ENCODE assay signal across 16 cellular contexts in the genomic region with DNA sequence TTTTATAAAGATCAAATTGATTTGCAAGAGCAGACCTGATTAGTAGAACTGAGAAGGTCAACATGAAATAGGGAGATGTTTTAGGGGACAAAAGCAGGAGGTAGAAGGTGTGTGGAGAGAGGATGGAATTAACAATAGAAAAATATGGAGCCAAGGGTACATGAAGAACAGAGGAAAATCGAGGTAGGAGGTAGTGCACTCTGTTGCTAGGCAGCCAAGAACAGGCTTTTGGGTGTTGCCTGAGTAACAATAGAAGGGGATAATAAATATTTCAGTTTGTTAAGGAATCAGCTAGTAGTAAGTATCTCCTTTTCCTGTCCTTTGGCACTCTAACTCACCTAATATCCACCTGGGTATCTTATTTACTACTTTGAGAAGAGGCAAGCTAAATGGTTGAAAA. TPM values are rescaled to one million over a fixed set of nuclear protein-coding genes. Genes with fewer than 3 reads are reported as not detected.
DNase-seq lines count a peak whose midpoint lies in the region; ATAC-seq and TF ChIP-seq lines count a peak whose summit lies in the region.
"Had no signal": no experiment of that assay in that cellular context is flagged by ENCODE, and none has a peak within 500 bp of the region (broad histone marks: within the 10 kb centered on the region; RNA-seq: fewer than 3 reads in every experiment).

No MANE protein-coding gene starts in this region.

- TF ChIP-seq CTCF in GM23338 (conservative IDR thresholded peaks at IDR 0.05; ENCODE audit: low read depth in 2 of 2) (no peak), parathyroid adenoma (IDR thresholded peaks at IDR 0.05) (no peak), Calu3 (IDR thresholded peaks at IDR 0.05; ENCODE audit: unreplicated experiment) (no peak)

- H3K36me3 Mint-ChIP-seq in activated naive CD8-positive, alpha-beta T cell treated with anti-CD3 and anti-CD28 coated beads, Interleukin-2, amount 10 ng/mL, durations not matched to agents 7 days and 5 days: no peaks in the 10 kb centered on the region
- H3K36me3 Mint-ChIP-seq in activated naive CD8-positive, alpha-beta T cell treated with anti-CD3 and anti-CD28 coated beads for 36 hours: no peaks in the 10 kb centered on the region
- H3K36me3 Mint-ChIP-seq in GM23338 (ENCODE audit: low read depth) (no peaks in the 10 kb centered on the region), Calu3 (ENCODE audit: insufficient read depth, unreplicated experiment) (no peaks in the 10 kb centered on the region)
- H3K36me3 Mint-ChIP-seq: CD4-positive, alpha-beta memory T cell had no signal

- no peaks in the 10 kb centered on the region for H3K36me3 ChIP-seq in GM23338 (ENCODE audit: insufficient read depth)
- no peaks in the 10 kb centered on the region for H3K36me3 ChIP-seq in parathyroid adenoma (ENCODE audit: control insufficient read depth, insufficient read depth, low read length)

- peaks cover 50% of the 10 kb centered on the region for H3K27me3 Mint-ChIP-seq in activated naive CD8-positive, alpha-beta T cell treated with anti-CD3 and anti-CD28 coated beads, Interleukin-2, amount 10 ng/mL, durations not matched to agents 7 days and 5 days
- peaks cover 32% of the 10 kb centered on the region for H3K27me3 Mint-ChIP-seq in activated naive CD8-positive, alpha-beta T cell treated with anti-CD3 and anti-CD28 coated beads for 36 hours
- H3K27me3 Mint-ChIP-seq in GM23338 (ENCODE audit: insufficient read depth, low read depth, poor library complexity) (no peaks in the 10 kb centered on the region), Calu3 (ENCODE audit: unreplicated experiment) (no peaks in the 10 kb centered on the region)

- no peaks in the 10 kb centered on the region for H3K79me2 ChIP-seq in GM23338 (replicated peaks; ENCODE audit: insufficient read depth)
- H3K79me2 ChIP-seq in parathyroid adenoma: no peaks in the 10 kb centered on the region

- BruUV-seq in Calu3 (replicated peaks; lab: Mats Ljungman, UMichigan): no TSS peak

- H3K27ac ChIP-seq in GM23338 (ENCODE audit: low read depth) (no peak overlapping the region), parathyroid adenoma (no peak overlapping the region)
- H3K27ac ChIP-seq: C4-2B, HL-60 had no signal

- no peaks in the 10 kb centered on the region for H3F3A ChIP-seq in GM23338 (replicated peaks; ENCODE audit: low read depth)

- intact Hi-C loops in Calu3 (cut with micrococcal nuclease; ENCODE audit: unreplicated experiment): no loop called here

- DNase-seq in activated naive CD8-positive, alpha-beta T cell treated with anti-CD3 and anti-CD28 coated beads, Interleukin-2, amount 10 ng/mL, durations not matched to agents 7 days and 5 days: no peak
- no peak for DNase-seq in activated naive CD8-positive, alpha-beta T cell treated with anti-CD3 and anti-CD28 coated beads for 36 hours
- DNase-seq in GM23338 (ENCODE audit: low spot score): no peak
- no peak for DNase-seq in Calu3
- DNase-seq: ACHN; CD4-positive, alpha-beta memory T cell; GOT3; H7; HFFc6 had no signal

- POLR2A ChIA-PET in activated naive CD8-positive, alpha-beta T cell treated with anti-CD3 and anti-CD28 coated beads, Interleukin-2, amount 10 ng/mL, durations not matched to agents 7 days and 5 days (lab: Charles Lee): no interaction called here

- H3K9me2 ChIP-seq in GM23338 (ENCODE audit: insufficient read depth): no peaks in the 10 kb centered on the region

- no peak overlapping the region for H3K9ac ChIP-seq in parathyroid adenoma

- H3K4me3 Mint-ChIP-seq in activated naive CD8-positive, alpha-beta T cell treated with anti-CD3 and anti-CD28 coated beads, Interleukin-2, amount 10 ng/mL, durations not matched to agents 7 days and 5 days: no peak overlapping the region
- no peak overlapping the region for H3K4me3 Mint-ChIP-seq in activated naive CD8-positive, alpha-beta T cell treated with anti-CD3 and anti-CD28 coated beads for 36 hours
- no peak overlapping the region for H3K4me3 Mint-ChIP-seq in GM23338
- H3K4me3 Mint-ChIP-seq in Calu3 (ENCODE audit: low read depth, unreplicated experiment): no peak overlapping the region
- H3K4me3 Mint-ChIP-seq: CD4-positive, alpha-beta memory T cell; HFFc6 had no signal

- H3K9me3 Mint-ChIP-seq in activated naive CD8-positive, alpha-beta T cell treated with anti-CD3 and anti-CD28 coated beads, Interleukin-2, amount 10 ng/mL, durations not matched to agents 7 days and 5 days: no peaks in the 10 kb centered on the region
- no peaks in the 10 kb centered on the region for H3K9me3 Mint-ChIP-seq in activated naive CD8-positive, alpha-beta T cell treated with anti-CD3 and anti-CD28 coated beads for 36 hours
- no peaks in the 10 kb centered on the region for H3K9me3 Mint-ChIP-seq in GM23338
- H3K9me3 Mint-ChIP-seq in Calu3 (ENCODE audit: low read depth, unreplicated experiment): no peaks in the 10 kb centered on the region
- H3K9me3 Mint-ChIP-seq: CD4-positive, alpha-beta memory T cell had no signal

- H3K27ac Mint-ChIP-seq in activated naive CD8-positive, alpha-beta T cell treated with anti-CD3 and anti-CD28 coated beads, Interleukin-2, amount 10 ng/mL, durations not matched to agents 7 days and 5 days: peak overlapping the region; percentile 39
- H3K27ac Mint-ChIP-seq in activated naive CD8-positive, alpha-beta T cell treated with anti-CD3 and anti-CD28 coated beads for 36 hours: no peak overlapping the region
- no peak overlapping the region for H3K27ac Mint-ChIP-seq in GM23338
- H3K27ac Mint-ChIP-seq in Calu3 (ENCODE audit: unreplicated experiment): no peak overlapping the region
- H3K27ac Mint-ChIP-seq: CD4-positive, alpha-beta memory T cell; HFFc6 had no signal

- ATAC-seq in activated naive CD8-positive, alpha-beta T cell treated with anti-CD3 and anti-CD28 coated beads, Interleukin-2, amount 10 ng/mL, durations not matched to agents 7 days and 5 days (ENCODE audit: low read depth): no peak
- ATAC-seq in GM23338: no peak
- no peak for ATAC-seq in GM21515 (IDR thresholded peaks at IDR 0.05; ENCODE audit: unreplicated experiment)
- ATAC-seq: HCT116 had no signal

- no peaks in the 10 kb centered on the region for H3K9me3 ChIP-seq in parathyroid adenoma (ENCODE audit: control insufficient read depth, low read length)

- H2AFZ ChIP-seq in GM23338 (0 out of 2 replicates have a peak overlapping the region, but pooled peaks have one; percentile 4), parathyroid adenoma (peak overlapping the region; percentile 28)

- H3K27me3 ChIP-seq in GM23338 (ENCODE audit: insufficient read depth) (no peaks in the 10 kb centered on the region), parathyroid adenoma (ENCODE audit: control insufficient read depth, insufficient read depth, low read length) (no peaks in the 10 kb centered on the region)

- H3K4me1 ChIP-seq in GM23338 (ENCODE audit: insufficient read depth): no peaks in the 10 kb centered on the region
- no peaks in the 10 kb centered on the region for H3K4me1 ChIP-seq in parathyroid adenoma

- no peaks in the 10 kb centered on the region for H4K20me1 ChIP-seq in GM23338 (replicated peaks; ENCODE audit: insufficient read depth)

- no peak overlapping the region for H3K4me3 ChIP-seq in GM23338
- H3K4me3 ChIP-seq in parathyroid adenoma (ENCODE audit: low read depth, low read length): no peak overlapping the region

- CTCF ChIA-PET in Calu3 (lab: Charles Lee): no interaction called here

- H3K4me2 ChIP-seq in GM23338 (no peak overlapping the region), parathyroid adenoma (ENCODE audit: low read length) (no peak overlapping the region)

- H3K4me1 Mint-ChIP-seq in activated naive CD8-positive, alpha-beta T cell treated with anti-CD3 and anti-CD28 coated beads, Interleukin-2, amount 10 ng/mL, durations not matched to agents 7 days and 5 days: no peaks in the 10 kb centered on the region
- no peaks in the 10 kb centered on the region for H3K4me1 Mint-ChIP-seq in activated naive CD8-positive, alpha-beta T cell treated with anti-CD3 and anti-CD28 coated beads for 36 hours
- H3K4me1 Mint-ChIP-seq in GM23338 (no peaks in the 10 kb centered on the region; the same call in 2 of the 3 replicates), Calu3 (ENCODE audit: low read depth, unreplicated experiment) (peaks cover 2% of the 10 kb centered on the region)
- H3K4me1 Mint-ChIP-seq: CD4-positive, alpha-beta memory T cell had no signal

TF ChIP-seq in GM23338, 12 proteins besides CTCF, POLR2A, EP300 and RAD21 (continues in another document):
- TF ChIP-seq NANOG (IDR thresholded peaks at IDR 0.05; ENCODE audit: borderline replicate concordance) (no peak), EZH2phosphoT487 (IDR thresholded peaks at IDR 0.05; ENCODE audit: unreplicated experiment) (no peak), EZH2 (IDR thresholded peaks at IDR 0.05; ENCODE audit: low read depth, unreplicated experiment) (no peak), ZNF114 (CRISPR knock-in tag; IDR thresholded peaks at IDR 0.05) (no peak), STAT1 (IDR thresholded peaks at IDR 0.05; ENCODE audit: unreplicated experiment) (no peak)

RNA-seq across cellular contexts. Expression of a gene that starts 9.2 kb away (rescaled TPM):
- under 1 TPM; 0.50 to 0.57 TPM for total RNA-seq in activated naive CD8-positive, alpha-beta T cell treated with anti-CD3 and anti-CD28 coated beads, Interleukin-2, amount 10 ng/mL, durations not matched to agents 7 days and 5 days
- total RNA-seq in activated naive CD8-positive, alpha-beta T cell treated with anti-CD3 and anti-CD28 coated beads for 36 hours: 1 to 10 TPM; 1.1 to 1.4 TPM
- total RNA-seq in GM23338 (2014; rRNA removed; shearing (Covaris generic)): not detected in 2 replicates
- polyA plus RNA-seq in GM23338 (2016; fragmentation: Nextera tagmentation; extraction: Ambion mirVana): not detected in 2 replicates
- total RNA-seq in Calu3 (2022): not detected in 2 replicates
- total RNA-seq: A172, HT1080 had no signal
